Comparison of ENCODE assay signal across 13 cellular contexts in the genomic region with DNA sequence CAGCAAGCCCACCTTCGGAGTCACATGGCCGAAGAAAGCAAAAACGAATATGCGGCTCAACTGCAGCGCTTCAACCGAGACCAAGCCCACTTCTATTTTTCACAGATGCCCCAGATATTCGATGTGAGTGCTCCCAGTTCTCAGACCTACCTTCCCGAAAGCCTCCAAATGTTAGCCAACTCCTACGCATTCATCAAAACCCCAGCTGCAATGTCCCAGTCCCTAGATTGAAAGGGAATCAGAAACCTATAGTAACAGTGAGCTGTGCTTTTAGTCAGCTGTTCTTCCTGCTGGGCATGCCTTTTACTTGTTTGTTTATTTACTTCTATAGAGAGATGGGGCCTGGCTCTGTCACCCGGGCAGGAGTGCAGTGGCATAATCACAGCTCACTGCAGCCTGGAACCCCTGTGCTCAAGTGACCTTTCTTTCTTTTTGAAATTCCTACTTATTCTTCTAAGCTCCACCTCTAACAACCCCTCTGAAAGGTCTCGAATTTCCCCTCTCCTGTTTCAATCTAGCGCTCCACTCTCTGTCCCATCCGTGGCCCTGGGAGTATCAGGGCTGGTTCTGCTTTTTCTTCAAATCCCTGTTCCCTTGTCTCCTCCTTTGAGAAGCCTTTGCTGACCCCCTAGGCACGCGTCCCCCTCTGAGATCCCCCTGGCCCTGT. TPM values are rescaled to one million over a fixed set of nuclear protein-coding genes. Genes with fewer than 3 reads are reported as not detected.
A peak's percentile ranks its signal among the peaks of the same experiment; 100 is the strongest.
DNase-seq lines count a peak whose midpoint lies in the region; ATAC-seq, FAIRE-seq and TF ChIP-seq lines count a peak whose summit lies in the region.
"Had no signal": no experiment of that assay in that cellular context is flagged by ENCODE, and none has a peak within 500 bp of the region (broad histone marks: within the 10 kb centered on the region; RNA-seq: fewer than 3 reads in every experiment).

No MANE protein-coding gene starts in this region.

- H3K4me3 Mint-ChIP-seq in neural crest cell: peak overlapping the region; percentile 77
- H3K4me3 Mint-ChIP-seq: stimulated activated naive CD8-positive, alpha-beta T cell treated with anti-CD3 and anti-CD28 coated beads, Interleukin-15, amount 100 ng/mL, for 72 hours had no signal

- H3K4me2 ChIP-seq in A549: peak overlapping the region; percentile 67

- H3K27me3 ChIP-seq in ectodermal cell (ENCODE audit: control insufficient read depth, insufficient read depth, low read length, poor library complexity, severe bottlenecking): no peaks in the 10 kb centered on the region

- FAIRE-seq in A549 (lab: Jason Lieb, UNC): no peak
- FAIRE-seq: frontal cortex had no signal

- no peak for TF ChIP-seq POLR2A in A549 (IDR thresholded peaks at IDR 0.05; ENCODE audit: low read length)

- H3K4me1 ChIP-seq in A549 (peaks cover 64% of the 10 kb centered on the region), ectodermal cell (ENCODE audit: control insufficient read depth, insufficient read depth, low read length) (peaks cover 39% of the 10 kb centered on the region)

- H3K27ac ChIP-seq in A549 (peak overlapping the region; percentile 92 to 99), ectodermal cell (ENCODE audit: insufficient read depth, low read depth, low read length, poor library complexity, severe bottlenecking) (peak overlapping the region; percentile 84)

- 55% methylated on average over 15 of the region's 15 CpGs for WGBS in A549 (ENCODE audit: missing lambda C conversion rate)
- 38 to 40% methylated on average over 15 of the region's 15 CpGs for WGBS in ectodermal cell, 2 experiments

- no peaks in the 10 kb centered on the region for H3K9me3 ChIP-seq in A549
- H3K9me3 ChIP-seq in ectodermal cell (ENCODE audit: control insufficient read depth, low read length): no peaks in the 10 kb centered on the region

- peak; percentile 4 to 12; a peak in 4 of 6 replicates for ATAC-seq in A549
- no peak for ATAC-seq in GM21529 (IDR thresholded peaks at IDR 0.05; ENCODE audit: unreplicated experiment)
- no peak for ATAC-seq in GM21619 (IDR thresholded peaks at IDR 0.05; ENCODE audit: unreplicated experiment)
- ATAC-seq: stimulated activated naive CD8-positive, alpha-beta T cell treated with anti-CD3 and anti-CD28 coated beads, Interleukin-15, amount 100 ng/mL, for 72 hours had no signal

- H3K4me3 ChIP-seq in A549: peak overlapping the region; percentile 24; the same call in 1 of the 3 replicates
- H3K4me3 ChIP-seq in HFF-Myc (replicated peaks; ENCODE audit: low read depth, low read length): peak overlapping the region; percentile 9
- H3K4me3 ChIP-seq in ectodermal cell (ENCODE audit: insufficient read depth, low read depth, low read length): peak overlapping the region; percentile 14

- TF ChIP-seq CTCF in A549 (IDR thresholded peaks at IDR 0.05): no peak
- no peak for TF ChIP-seq CTCF in HFF-Myc (IDR thresholded peaks at IDR 0.05; ENCODE audit: low read depth, low read length, missing control alignments)
- TF ChIP-seq CTCF in neural crest cell (conservative IDR thresholded peaks at IDR 0.05): no peak

- DNase-seq in A549 (ENCODE audit: low read depth in 1 of 2, low spot score in 1 of 2): no peak
- DNase-seq in HFF-Myc (ENCODE audit: extremely low read depth, low read depth): no peak
- no peak for DNase-seq in neural crest cell (ENCODE audit: low read depth, low spot score)
- DNase-seq in HT-29 (ENCODE audit: low spot score): no peak
- DNase-seq in activated CD8-positive, alpha-beta memory T cell treated with anti-CD3 and anti-CD28 coated beads for 24 hours: no peak
- DNase-seq: DMS 273 treated with DMSO at 0.1 percent for 48 hours; MM.1S; stimulated activated naive CD8-positive, alpha-beta T cell treated with anti-CD3 and anti-CD28 coated beads, Interleukin-15, amount 100 ng/mL, for 72 hours had no signal

- no peak for TF ChIP-seq RAD21 in A549 (conservative IDR thresholded peaks at IDR 0.05 in 1 of 2, IDR thresholded peaks at IDR 0.05 in 1 of 2)

- POLR2A ChIA-PET in A549 (lab: Yijun Ruan, JAX): interaction anchor here (1.0 to 1.3 kb wide), 2 partner anchors 120 to 213 kb away, joined by 3 read pairs; a partner anchor contains a TSS

- CTCF ChIA-PET in A549 (lab: Yijun Ruan, JAX): interaction anchor here (1.0 to 6.3 kb wide), 3 partner anchors 25 to 120 kb away, joined by 4 to 36 read pairs (median 4); no protein-coding TSS in a partner anchor

- H3K27ac Mint-ChIP-seq in neural crest cell (ENCODE audit: unreplicated experiment): peak overlapping the region; percentile 68

- no peaks in the 10 kb centered on the region for H3K36me3 Mint-ChIP-seq in neural crest cell (ENCODE audit: low read depth)

- H3K9me3 Mint-ChIP-seq in neural crest cell: no peaks in the 10 kb centered on the region
- H3K9me3 Mint-ChIP-seq: stimulated activated naive CD8-positive, alpha-beta T cell treated with anti-CD3 and anti-CD28 coated beads, Interleukin-15, amount 100 ng/mL, for 72 hours had no signal

- peaks cover 3% of the 10 kb centered on the region for H3K27me3 Mint-ChIP-seq in neural crest cell (ENCODE audit: low read depth)
- H3K27me3 Mint-ChIP-seq: stimulated activated naive CD8-positive, alpha-beta T cell treated with anti-CD3 and anti-CD28 coated beads, Interleukin-15, amount 100 ng/mL, for 72 hours had no signal

- peaks cover 42% of the 10 kb centered on the region for H3K4me1 Mint-ChIP-seq in neural crest cell

- peaks cover 17% of the 10 kb centered on the region for H3K36me3 ChIP-seq in ectodermal cell (ENCODE audit: control insufficient read depth, insufficient read depth, low read length)

- no peak for TF ChIP-seq EP300 in A549 (IDR thresholded peaks at IDR 0.05)

TF ChIP-seq in A549, 52 proteins besides CTCF, POLR2A, EP300 and RAD21 (continues in another document):
- TF ChIP-seq ESRRA (IDR thresholded peaks at IDR 0.05; ENCODE audit: borderline replicate concordance, low read length) (no peak), EHMT2 (IDR thresholded peaks at IDR 0.05; ENCODE audit: low read depth) (no peak), HOXB5 (CRISPR knock-in tag; IDR thresholded peaks at IDR 0.05) (no peak), FOSB (CRISPR knock-in tag; IDR thresholded peaks at IDR 0.05) (no peak)

RNA-seq across cellular contexts. Expression of a gene that starts 4.4 kb away (rescaled TPM):
- polyA plus RNA-seq in A549 (2011; rRNA removed) (30.7 and 39.2 TPM in 2 replicates), A549 (2017; fragmentation: RNase III; extraction: RNeasy Plus Mini Kit Qiagen cat#74134 plus additional on column Dnase treatment) (52.8 to 61.0 TPM (median 60.9 TPM) in 3 replicates)
- 50.2 and 50.3 TPM in 2 replicates for polyA plus RNA-seq in A549 (2012; cell fraction: cytosol; rRNA removed)
- polyA plus RNA-seq in A549 (2012; cell fraction: nucleus; rRNA removed): 84.6 and 89.9 TPM in 2 replicates
- 22.6 and 24.5 TPM in 2 replicates for polyA minus RNA-seq in A549 (2011; rRNA and poly(A)+ RNA removed)
- 71.1 TPM for polyA plus RNA-seq in ectodermal cell (2013, experiment 1 of 4)
- 56.7 TPM for polyA plus RNA-seq in ectodermal cell (2013, experiment 2 of 4)
- polyA plus RNA-seq in ectodermal cell (2013, experiment 3 of 4): 54.0 TPM
- 59.3 TPM for polyA plus RNA-seq in ectodermal cell (2013, experiment 4 of 4)
- 19.0 and 20.6 TPM in 2 replicates for total RNA-seq in neural crest cell
- 63.7 and 65.7 TPM in 2 replicates for total RNA-seq in HT-29 (2014; rRNA removed; shearing (Covaris generic))

RNA-seq across cellular contexts. Expression of a gene that starts 6.5 kb away (rescaled TPM):
- polyA plus RNA-seq in A549 (2011; rRNA removed) (50.2 and 69.4 TPM in 2 replicates), A549 (2017; fragmentation: RNase III; extraction: RNeasy Plus Mini Kit Qiagen cat#74134 plus additional on column Dnase treatment) (35.4 to 42.1 TPM (median 36.4 TPM) in 3 replicates)
- polyA plus RNA-seq in A549 (2012; cell fraction: cytosol; rRNA removed): 41.9 and 44.2 TPM in 2 replicates
- 87.5 and 87.8 TPM in 2 replicates for polyA plus RNA-seq in A549 (2012; cell fraction: nucleus; rRNA removed)
- 66.1 and 88.8 TPM in 2 replicates for polyA minus RNA-seq in A549 (2011; rRNA and poly(A)+ RNA removed)
- 44.3 TPM for polyA plus RNA-seq in ectodermal cell (2013, experiment 1 of 4)
- 37.0 TPM for polyA plus RNA-seq in ectodermal cell (2013, experiment 2 of 4)
- 37.4 TPM for polyA plus RNA-seq in ectodermal cell (2013, experiment 3 of 4)
- polyA plus RNA-seq in ectodermal cell (2013, experiment 4 of 4): 38.1 TPM
- total RNA-seq in neural crest cell: 43.2 and 52.9 TPM in 2 replicates
- total RNA-seq in HT-29 (2014; rRNA removed; shearing (Covaris generic)): 43.8 and 74.2 TPM in 2 replicates

RNA-seq across cellular contexts. Expression of a gene that starts 23.4 kb away (rescaled TPM):
- 6.5 and 6.7 TPM in 2 replicates for polyA plus RNA-seq in A549 (2011; rRNA removed)
- 12.1 and 15.6 TPM in 2 replicates for polyA plus RNA-seq in A549 (2012; cell fraction: cytosol; rRNA removed)
- 31.6 and 41.7 TPM in 2 replicates for polyA plus RNA-seq in A549 (2012; cell fraction: nucleus; rRNA removed)
- 9.3 to 11.4 TPM (median 10.0 TPM) in 3 replicates for polyA plus RNA-seq in A549 (2017; fragmentation: RNase III; extraction: RNeasy Plus Mini Kit Qiagen cat#74134 plus additional on column Dnase treatment)
- polyA minus RNA-seq in A549 (2011; rRNA and poly(A)+ RNA removed): 7.8 and 8.7 TPM in 2 replicates
- 0.35 TPM for polyA plus RNA-seq in ectodermal cell (2013, experiment 1 of 4)
- 0.48 TPM for polyA plus RNA-seq in ectodermal cell (2013, experiment 2 of 4)
- 0.59 TPM for polyA plus RNA-seq in ectodermal cell (2013, experiment 3 of 4)
- 0.65 TPM for polyA plus RNA-seq in ectodermal cell (2013, experiment 4 of 4)
- not detected in 2 replicates for total RNA-seq in neural crest cell
- total RNA-seq in HT-29 (2014; rRNA removed; shearing (Covaris generic)): 110 and 119 TPM in 2 replicates

RNA-seq across cellular contexts. Expression of a gene that starts 23.4 kb away (rescaled TPM):
- polyA plus RNA-seq in A549 (2011; rRNA removed) (45.4 and 93.9 TPM in 2 replicates), A549 (2017; fragmentation: RNase III; extraction: RNeasy Plus Mini Kit Qiagen cat#74134 plus additional on column Dnase treatment) (70.9 to 87.8 TPM (median 81.1 TPM) in 3 replicates)
- 12.9 and 13.5 TPM in 2 replicates for polyA plus RNA-seq in A549 (2012; cell fraction: cytosol; rRNA removed)
- polyA plus RNA-seq in A549 (2012; cell fraction: nucleus; rRNA removed): 38.8 and 39.7 TPM in 2 replicates
- 132 and 172 TPM in 2 replicates for polyA minus RNA-seq in A549 (2011; rRNA and poly(A)+ RNA removed)
- polyA plus RNA-seq in ectodermal cell (2013, experiment 1 of 4): 0.78 TPM
- polyA plus RNA-seq in ectodermal cell (2013, experiment 2 of 4): 1.1 TPM
- polyA plus RNA-seq in ectodermal cell (2013, experiment 3 of 4): 1.0 TPM
- 0.20 TPM for polyA plus RNA-seq in ectodermal cell (2013, experiment 4 of 4)
- 0.37 TPM in 1 of 2 replicates, not detected in the other for total RNA-seq in neural crest cell
- total RNA-seq in HT-29 (2014; rRNA removed; shearing (Covaris generic)): 0.64 TPM in 1 of 2 replicates, not detected in the other
- total RNA-seq: SK-MEL-5 had no signal

RNA-seq across cellular contexts. Expression of a gene that starts 28.7 kb away (rescaled TPM):
- 5.6 and 6.7 TPM in 2 replicates for polyA plus RNA-seq in A549 (2011; rRNA removed)
- polyA plus RNA-seq in A549 (2012; cell fraction: cytosol; rRNA removed): 4.7 and 5.4 TPM in 2 replicates
- 4.2 and 5.6 TPM in 2 replicates for polyA plus RNA-seq in A549 (2012; cell fraction: nucleus; rRNA removed)
- 7.5 to 9.5 TPM (median 8.5 TPM) in 3 replicates for polyA plus RNA-seq in A549 (2017; fragmentation: RNase III; extraction: RNeasy Plus Mini Kit Qiagen cat#74134 plus additional on column Dnase treatment)
- 9.2 and 10.9 TPM in 2 replicates for polyA minus RNA-seq in A549 (2011; rRNA and poly(A)+ RNA removed)
- polyA plus RNA-seq in ectodermal cell (2013, experiment 1 of 4): not detected
- polyA plus RNA-seq in ectodermal cell (2013, experiment 2 of 4): not detected
- not detected for polyA plus RNA-seq in ectodermal cell (2013, experiment 3 of 4)
- polyA plus RNA-seq in ectodermal cell (2013, experiment 4 of 4): 0.08 TPM
- not detected in 2 replicates for total RNA-seq in neural crest cell
- 0.15 and 0.57 TPM in 2 replicates for total RNA-seq in HT-29 (2014; rRNA removed; shearing (Covaris generic))
- total RNA-seq: SK-MEL-5 had no signal

Comparison
In these comparisons a context has a peak if more than half of its experiments do, and no peak if none do; other contexts are left out.
1. ATAC-seq: peak in A549 (2 of 2); none in GM21529 (single experiment) and GM21619 (single experiment).
2. RNA of a gene that starts 23.4 kb away (total RNA-seq): 110 to 119 TPM in HT-29; not detected in neural crest cell; every median in the first group is over 100 times any median in the second.
3. Peak in every context shown above with its lines, with median percentiles within 50 percentile points of each other: H3K4me3 ChIP-seq.